In the genomic region with DNA sequence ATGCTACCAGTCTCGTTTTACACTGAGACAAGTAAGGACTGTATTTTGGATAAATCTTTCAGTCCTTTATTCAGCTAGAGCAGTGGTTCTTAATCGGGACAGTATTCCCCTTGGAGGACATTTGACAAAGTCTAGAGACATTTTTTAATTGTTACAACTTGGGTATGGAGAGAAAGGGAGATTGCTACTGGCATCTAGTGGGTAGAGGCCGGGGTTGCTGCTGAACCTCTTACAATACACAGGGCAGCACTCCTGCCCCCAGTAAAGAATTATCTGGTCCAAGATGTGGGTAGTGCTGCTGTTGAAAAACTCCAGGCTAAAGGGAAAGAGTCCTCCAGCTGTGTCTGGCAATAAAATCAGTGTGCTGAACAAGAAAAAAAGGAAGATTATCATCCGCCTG, we compare ENCODE assay signal across 18 cellular contexts.
DNase-seq lines count a peak whose midpoint lies in the region; ATAC-seq and TF ChIP-seq lines count a peak whose summit lies in the region.
"Had no signal": no experiment of that assay in that cellular context is flagged by ENCODE, and none has a peak within 500 bp of the region (broad histone marks: within the 10 kb centered on the region; RNA-seq: fewer than 3 reads in every experiment).

No MANE protein-coding gene starts in this region.

- H3K27ac ChIP-seq in SK-N-SH (ENCODE audit: low read depth in 2 of 2, low read length in 1 of 2): no peak overlapping the region
- no peak overlapping the region for H3K27ac ChIP-seq in OCI-LY1 (ENCODE audit: low read depth, low read length, poor library complexity, severe bottlenecking)
- no peak overlapping the region for H3K27ac ChIP-seq in heart left ventricle
- H3K27ac ChIP-seq in thoracic aorta: no peak overlapping the region
- H3K27ac ChIP-seq: psoas muscle, RWPE1 had no signal

- POLR2A ChIA-PET in SK-N-SH (lab: Yijun Ruan, JAX): no interaction called here

- H4K20me1 ChIP-seq in SK-N-SH (ENCODE audit: insufficient read depth): no peaks in the 10 kb centered on the region
- H4K20me1 ChIP-seq in OCI-LY1 (ENCODE audit: insufficient read depth, low read length): no peaks in the 10 kb centered on the region

- H3K4me2 ChIP-seq in SK-N-SH (no peak overlapping the region), OCI-LY1 (ENCODE audit: low read length) (no peak overlapping the region)

- H3K9ac ChIP-seq in SK-N-SH: no peak overlapping the region
- H3K9ac ChIP-seq in OCI-LY1 (ENCODE audit: low read length): no peak overlapping the region

- H3K9me3 ChIP-seq in SK-N-SH (no peaks in the 10 kb centered on the region), OCI-LY1 (ENCODE audit: low read length) (no peaks in the 10 kb centered on the region), heart left ventricle (peaks cover 0 to 7% (median 0%) of the 10 kb centered on the region in 12 donors), thoracic aorta (no peaks in the 10 kb centered on the region)
- H3K9me3 ChIP-seq: psoas muscle had no signal

- no peak for TF ChIP-seq RAD21 in SK-N-SH (IDR thresholded peaks at IDR 0.05; ENCODE audit: low read length)

- TF ChIP-seq POLR2A in heart left ventricle (IDR thresholded peaks at IDR 0.05): no peak

- DNase-seq in SK-N-SH (no peak), heart left ventricle (no peak), thoracic aorta (ENCODE audit: low spot score) (no peak), NCI-H1694 treated with DMSO at 0.1 percent for 48 hours (lab: John Stamatoyannopoulos, UW) (no peak)
- DNase-seq: activated CD4-positive, CD25-positive, alpha-beta regulatory T cell treated with anti-CD3 and anti-CD28 coated beads, Interleukin-2, amount 50 U/mL, for 72 hours; activated gamma-delta T cell treated with Interleukin-2 at 50 U/mL for 16 hours; GDM1; hypothalamus; left colon; NCI-H1436 treated with DMSO at 0.1 percent for 48 hours; NCI-H510A treated with DMSO at 0.1 percent for 48 hours; psoas muscle had no signal

- H3K4me1 ChIP-seq in SK-N-SH (ENCODE audit: control insufficient read depth in 1 of 2, insufficient read depth in 2 of 2, low read depth in 1 of 2, low read length in 1 of 2) (no peaks in the 10 kb centered on the region), OCI-LY1 (ENCODE audit: insufficient read depth, low read length, severe bottlenecking) (peaks cover 11% of the 10 kb centered on the region), heart left ventricle (peaks cover 0 to 3% (median 0%) of the 10 kb centered on the region in 12 donors), thoracic aorta (ENCODE audit: control insufficient read depth in 1 of 2, low read depth in 2 of 2) (peaks cover 0 to 13% of the 10 kb centered on the region in 2 donors)
- H3K4me1 ChIP-seq: psoas muscle had no signal

- peaks cover 8% of the 10 kb centered on the region; the same call in 1 of the 2 replicates for H3K27me3 ChIP-seq in SK-N-SH (ENCODE audit: insufficient read depth)
- no peaks in the 10 kb centered on the region for H3K27me3 ChIP-seq in OCI-LY1 (ENCODE audit: insufficient read depth, low read length)
- no peaks in the 10 kb centered on the region for H3K27me3 ChIP-seq in heart left ventricle
- no peaks in the 10 kb centered on the region for H3K27me3 ChIP-seq in thoracic aorta (replicated peaks; ENCODE audit: insufficient read depth)

- intact Hi-C loops in heart left ventricle (cut with DNase I): loop anchor here in 9 of 10 donors (2.0 to 10.0 kb wide), 7 partner anchors 104 to 456 kb away; a partner anchor contains a TSS

- no peak for ATAC-seq in SK-N-SH treated with all-trans-retinoic acid at 6 μM for 48 hours
- ATAC-seq in heart left ventricle: peak; percentile 56 to 87 (median 83)
- no peak for ATAC-seq in thoracic aorta (ENCODE audit: insufficient number of reproducible peaks, low FRiP score, low read depth)
- ATAC-seq in GM18870 (IDR thresholded peaks at IDR 0.05; ENCODE audit: unreplicated experiment): no peak
- no peak for ATAC-seq in GM18858 (IDR thresholded peaks at IDR 0.05; ENCODE audit: unreplicated experiment)
- ATAC-seq: left colon; natural killer cell treated with Interleukin-12 subunit alpha and Interleukin-12 subunit beta and Interleukin-15 and Interleukin-18, amount 100 ng/mL, for 72 hours; psoas muscle had no signal

- CTCF ChIA-PET in SK-N-SH (lab: Yijun Ruan, JAX): interaction anchor here (1.3 kb wide), 1 partner anchor 21 kb away, joined by 3 read pairs; no protein-coding TSS in a partner anchor

- H2AFZ ChIP-seq in SK-N-SH (ENCODE audit: low read depth): no peak overlapping the region
- no peak overlapping the region for H2AFZ ChIP-seq in OCI-LY1 (ENCODE audit: low read length)

- H3K9me2 ChIP-seq in SK-N-SH (no peaks in the 10 kb centered on the region), OCI-LY1 (ENCODE audit: low read depth, low read length) (no peaks in the 10 kb centered on the region)

- H3K4me3 ChIP-seq in SK-N-SH (ENCODE audit: low read depth in 2 of 2, low read length in 1 of 2): no peak overlapping the region
- no peak overlapping the region for H3K4me3 ChIP-seq in OCI-LY1 (ENCODE audit: low read depth, low read length, poor library complexity, severe bottlenecking)
- no peak overlapping the region for H3K4me3 ChIP-seq in heart left ventricle
- no peak overlapping the region for H3K4me3 ChIP-seq in thoracic aorta
- H3K4me3 ChIP-seq: psoas muscle had no signal

- H3K36me3 ChIP-seq in SK-N-SH (replicated peaks in 1 of 2; ENCODE audit: control insufficient read depth in 1 of 2, insufficient read depth in 2 of 2, low read length in 1 of 2) (no peaks in the 10 kb centered on the region), OCI-LY1 (ENCODE audit: insufficient read depth, low read length) (no peaks in the 10 kb centered on the region), heart left ventricle (no peaks in the 10 kb centered on the region), thoracic aorta (no peaks in the 10 kb centered on the region)

- 1% methylated on average over 4 of the region's 4 CpGs for WGBS in SK-N-SH (ENCODE audit: low lambda C conversion rate)
- WGBS in heart left ventricle, 4 donors: 26 to 39% (median 27%) methylated on average over 4 of the region's 4 CpGs

- no peaks in the 10 kb centered on the region for H3K79me2 ChIP-seq in SK-N-SH (ENCODE audit: insufficient read depth)
- H3K79me2 ChIP-seq in OCI-LY1 (ENCODE audit: insufficient read depth, low read length): no peaks in the 10 kb centered on the region

- H3F3A ChIP-seq in SK-N-SH (replicated peaks; ENCODE audit: insufficient read depth): no peaks in the 10 kb centered on the region
- no peaks in the 10 kb centered on the region for H3F3A ChIP-seq in OCI-LY1 (ENCODE audit: insufficient read depth, low read length)

- no peak for TF ChIP-seq EP300 in SK-N-SH (IDR thresholded peaks at IDR 0.05; ENCODE audit: borderline replicate concordance in 1 of 2, low read depth in 1 of 2, low read length in 1 of 2)

- TF ChIP-seq CTCF in SK-N-SH (IDR thresholded peaks at IDR 0.05) (peak; percentile 16), OCI-LY1 (IDR thresholded peaks at IDR 0.05; ENCODE audit: low read length) (peak; percentile 36), heart left ventricle (IDR thresholded peaks at IDR 0.05) (peak in 10 of 12 donors; percentile 16 to 52 (median 39)), thoracic aorta (IDR thresholded peaks at IDR 0.05) (peak; percentile 43)

TF ChIP-seq in SK-N-SH, 30 proteins besides CTCF, POLR2A, EP300 and RAD21 (continues in another document):
- TF ChIP-seq, protein P1, sequence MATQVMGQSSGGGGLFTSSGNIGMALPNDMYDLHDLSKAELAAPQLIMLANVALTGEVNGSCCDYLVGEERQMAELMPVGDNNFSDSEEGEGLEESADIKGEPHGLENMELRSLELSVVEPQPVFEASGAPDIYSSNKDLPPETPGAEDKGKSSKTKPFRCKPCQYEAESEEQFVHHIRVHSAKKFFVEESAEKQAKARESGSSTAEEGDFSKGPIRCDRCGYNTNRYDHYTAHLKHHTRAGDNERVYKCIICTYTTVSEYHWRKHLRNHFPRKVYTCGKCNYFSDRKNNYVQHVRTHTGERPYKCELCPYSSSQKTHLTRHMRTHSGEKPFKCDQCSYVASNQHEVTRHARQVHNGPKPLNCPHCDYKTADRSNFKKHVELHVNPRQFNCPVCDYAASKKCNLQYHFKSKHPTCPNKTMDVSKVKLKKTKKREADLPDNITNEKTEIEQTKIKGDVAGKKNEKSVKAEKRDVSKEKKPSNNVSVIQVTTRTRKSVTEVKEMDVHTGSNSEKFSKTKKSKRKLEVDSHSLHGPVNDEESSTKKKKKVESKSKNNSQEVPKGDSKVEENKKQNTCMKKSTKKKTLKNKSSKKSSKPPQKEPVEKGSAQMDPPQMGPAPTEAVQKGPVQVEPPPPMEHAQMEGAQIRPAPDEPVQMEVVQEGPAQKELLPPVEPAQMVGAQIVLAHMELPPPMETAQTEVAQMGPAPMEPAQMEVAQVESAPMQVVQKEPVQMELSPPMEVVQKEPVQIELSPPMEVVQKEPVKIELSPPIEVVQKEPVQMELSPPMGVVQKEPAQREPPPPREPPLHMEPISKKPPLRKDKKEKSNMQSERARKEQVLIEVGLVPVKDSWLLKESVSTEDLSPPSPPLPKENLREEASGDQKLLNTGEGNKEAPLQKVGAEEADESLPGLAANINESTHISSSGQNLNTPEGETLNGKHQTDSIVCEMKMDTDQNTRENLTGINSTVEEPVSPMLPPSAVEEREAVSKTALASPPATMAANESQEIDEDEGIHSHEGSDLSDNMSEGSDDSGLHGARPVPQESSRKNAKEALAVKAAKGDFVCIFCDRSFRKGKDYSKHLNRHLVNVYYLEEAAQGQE (IDR thresholded peaks at IDR 0.05; ENCODE audit: low read depth, low read length): no peak

TF ChIP-seq in SK-N-SH treated with all-trans-retinoic acid at 6 μM for 48 hours, 23 proteins besides CTCF, POLR2A, EP300 and RAD21 (continues in another document):
- TF ChIP-seq ZNF8 (CRISPR knock-in tag; IDR thresholded peaks at IDR 0.05): no peak

Comparison
In these comparisons a context has a peak if more than half of its experiments do, and no peak if none do; other contexts are left out.
1. ATAC-seq: peak in heart left ventricle (4 of 4); none in SK-N-SH treated with all-trans-retinoic acid at 6 μM for 48 hours (single experiment), thoracic aorta (single experiment), GM18870 (single experiment) and GM18858 (single experiment).
2. Peak in every context shown above with its lines, with median percentiles within 50 percentile points of each other: CTCF ChIP-seq.